Comparison of ENCODE assay signal across 8 cellular contexts in the genomic region with DNA sequence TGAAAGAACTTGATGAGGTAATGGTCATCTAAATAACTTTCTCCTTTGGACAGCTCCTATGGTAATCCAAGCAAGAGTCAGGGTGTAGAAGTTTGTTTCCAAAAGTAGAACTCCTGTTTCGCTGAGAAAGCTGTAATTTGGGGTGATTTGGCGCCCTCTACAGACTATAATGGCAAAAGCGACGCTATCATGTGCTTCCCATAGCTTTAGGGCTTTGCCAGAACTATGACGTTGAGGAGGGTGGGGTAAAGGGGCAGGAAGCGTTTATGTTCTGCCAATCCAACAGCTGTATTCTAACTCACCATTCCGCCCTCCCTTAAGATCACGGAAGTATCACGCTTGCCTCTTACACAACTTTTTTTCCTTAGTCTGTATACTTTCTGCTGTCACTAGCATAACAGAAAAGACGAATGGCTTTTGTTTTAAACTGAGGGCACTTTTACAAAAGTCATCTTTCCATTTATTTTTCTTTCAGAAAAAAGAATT. TPM values are rescaled to one million over a fixed set of nuclear protein-coding genes. Genes with fewer than 3 reads are reported as not detected.
A peak's percentile ranks its signal among the peaks of the same experiment; 100 is the strongest.
DNase-seq lines count a peak whose midpoint lies in the region; ATAC-seq, FAIRE-seq and TF ChIP-seq lines count a peak whose summit lies in the region.

Gene FMO4 (plus strand): TSS at position 349 of the 486 bp plus-strand sequence. CDS start 5,643 bp downstream, outside the sequence.

- H3K27me3 Mint-ChIP-seq in HFFc6 (ENCODE audit: insufficient read depth): peaks cover 6% of the 10 kb centered on the region; the same call in 1 of the 2 replicates
- peaks cover 2% of the 10 kb centered on the region for H3K27me3 Mint-ChIP-seq in glutamatergic neuron (ENCODE audit: unreplicated experiment)

- H3K9me3 Mint-ChIP-seq in HFFc6 (no peaks in the 10 kb centered on the region), glutamatergic neuron (ENCODE audit: unreplicated experiment) (no peaks in the 10 kb centered on the region)

- peak within 1 kb of the TSS; percentile 59 for H3K4me3 ChIP-seq in GM06990 (replicated peaks; ENCODE audit: low read depth, low read length)
- H3K4me3 ChIP-seq in SJSA1: peak within 1 kb of the TSS; percentile 7; the same call in 1 of the 2 replicates
- H3K4me3 ChIP-seq in pancreas: peak within 1 kb of the TSS in 3 of 4 donors; percentile 6 to 27 (median 15)
- peak within 1 kb of the TSS; percentile 39 to 51 for H3K4me3 ChIP-seq in tibial artery

- H3K4me3 Mint-ChIP-seq in HFFc6: peak within 1 kb of the TSS; percentile 85
- peak within 1 kb of the TSS; percentile 74 for H3K4me3 Mint-ChIP-seq in glutamatergic neuron (ENCODE audit: unreplicated experiment)

- DNase-seq in GM06990 (ENCODE audit: extremely low read depth, insufficient read length): peak; percentile 71
- DNase-seq in HFFc6: peak; percentile 98
- DNase-seq in MV-4-11 (lab: John Stamatoyannopoulos, UW): peak; percentile 99
- DNase-seq in SJSA1 (ENCODE audit: low read depth in 1 of 2, low spot score in 2 of 2): peak; percentile 81 to 88
- DNase-seq in activated naive CD4-positive, alpha-beta T cell treated with anti-CD3 and anti-CD28 coated beads, Interleukin-2, amount 50 U/mL, for 16 hours: peak; percentile 79
- DNase-seq in glutamatergic neuron: peak; percentile 35
- peak in 4 of 6 donors; percentile 78 to 97 (median 94) for DNase-seq in pancreas
- DNase-seq in tibial artery: peak; percentile 92 to 96

- H3K36me3 ChIP-seq in GM06990 (ENCODE audit: control insufficient read depth, insufficient read depth, low read length) (no peaks in the 10 kb centered on the region), SJSA1 (no peaks in the 10 kb centered on the region), pancreas (no peaks in the 10 kb centered on the region), tibial artery (peaks cover 5 to 18% (median 6%) of the 10 kb centered on the region in 3 donors)

- no peaks in the 10 kb centered on the region for H3K27me3 ChIP-seq in GM06990 (replicated peaks; ENCODE audit: control insufficient read depth, insufficient read depth, low read length)
- H3K27me3 ChIP-seq in SJSA1 (replicated peaks): no peaks in the 10 kb centered on the region
- no peaks in the 10 kb centered on the region for H3K27me3 ChIP-seq in pancreas
- no peaks in the 10 kb centered on the region for H3K27me3 ChIP-seq in tibial artery

- peaks cover 14% of the 10 kb centered on the region for H3K4me1 Mint-ChIP-seq in HFFc6 (ENCODE audit: low read depth)
- no peaks in the 10 kb centered on the region for H3K4me1 Mint-ChIP-seq in glutamatergic neuron (ENCODE audit: low read depth, unreplicated experiment)

- FAIRE-seq in pancreas (lab: Jason Lieb, UNC): peak; percentile 98

- H3K27ac Mint-ChIP-seq in HFFc6: peak within 1 kb of the TSS; percentile 82
- H3K27ac Mint-ChIP-seq in glutamatergic neuron (ENCODE audit: unreplicated experiment): no peak within 1 kb of the TSS

- intact Hi-C loops in pancreas (cut with DNase I) (no loop called here), tibial artery (cut with DNase I; ENCODE audit: low total_unique reads) (loop anchor here (2.0 to 10.0 kb wide), 2 partner anchors 43 to 91 kb away; no protein-coding TSS in a partner anchor)

- peaks cover 3% of the 10 kb centered on the region for H3K4me1 ChIP-seq in SJSA1 (replicated peaks)
- H3K4me1 ChIP-seq in pancreas: peaks cover 0 to 6% (median 0%) of the 10 kb centered on the region in 3 donors
- peaks cover 0 to 22% (median 9%) of the 10 kb centered on the region in 4 donors for H3K4me1 ChIP-seq in tibial artery

- WGBS in pancreas, 2 donors: 0% methylated on average over 10 of the region's 10 CpGs

- H3K27ac ChIP-seq in SJSA1 (peak within 1 kb of the TSS; percentile 15; the same call in 1 of the 2 replicates), pancreas (peak within 1 kb of the TSS; percentile 14 to 66 (median 54)), tibial artery (peak within 1 kb of the TSS; percentile 69 to 71)

- H3K36me3 Mint-ChIP-seq in HFFc6 (ENCODE audit: low read depth) (no peaks in the 10 kb centered on the region), glutamatergic neuron (ENCODE audit: unreplicated experiment) (no peaks in the 10 kb centered on the region)

- no peaks in the 10 kb centered on the region for H3K9me3 ChIP-seq in SJSA1 (replicated peaks)
- H3K9me3 ChIP-seq in pancreas: no peaks in the 10 kb centered on the region
- peaks cover 0 to 2% (median 0%) of the 10 kb centered on the region in 3 donors for H3K9me3 ChIP-seq in tibial artery

- peak; percentile 100 for ATAC-seq in pancreas

- peak; percentile 74 for TF ChIP-seq CTCF in GM06990 (IDR thresholded peaks at IDR 0.05; ENCODE audit: insufficient read depth, low read length, poor library complexity, severe bottlenecking)
- peak; percentile 91 for TF ChIP-seq CTCF in HFFc6 (IDR thresholded peaks at IDR 0.05)
- TF ChIP-seq CTCF in glutamatergic neuron (IDR thresholded peaks at IDR 0.05; ENCODE audit: partially characterized antibody, unreplicated experiment): peak; percentile 69
- TF ChIP-seq CTCF in pancreas (IDR thresholded peaks at IDR 0.05): peak; percentile 65 to 77 (median 74)
- peak; percentile 76 to 79 for TF ChIP-seq CTCF in tibial artery (IDR thresholded peaks at IDR 0.05)

RNA-seq across cellular contexts. Expression of gene FMO4, which starts in this region (rescaled TPM):
- 1 to 10 TPM in 2 of 6 experiments, under 1 TPM in 4; 0.36 to 1.9 (median 0.88) TPM for total RNA-seq in HFFc6 (2021; fragmentation: NEBNext Ultra II Directional; extraction: Animal tissue kit (Norgen Biotek cat#: 25700))
- 2.8 TPM in 1 of 2 replicates, not detected in the other for total RNA-seq in SJSA1 (2014; rRNA removed; shearing (Covaris generic))
- 0.56 TPM for total RNA-seq in glutamatergic neuron (ENCODE audit: unreplicated experiment)
- 1 to 10 TPM in 4 of 6 donors, under 1 TPM in 2; 0.69 to 1.8 (median 1.4) TPM for total RNA-seq in pancreas
- polyA plus RNA-seq in pancreas: 1 to 10 TPM; 1.5 to 3.2 TPM

Comparison
In these comparisons a context has a peak if more than half of its experiments do, and no peak if none do; other contexts are left out.
1. Peak in every context shown above with its lines: DNase-seq, ATAC-seq, H3K4me3 ChIP-seq and H3K27ac ChIP-seq.
2. Peak in DNase-seq in glutamatergic neuron; RNA of the gene not detected or under 1 TPM.
3. DNase-seq: peak in every context shown above with its lines; median percentile 99 in MV-4-11; 98 in HFFc6; 94 in pancreas; 94 in tibial artery; 84 in SJSA1; 79 in activated naive CD4-positive, alpha-beta T cell treated with anti-CD3 and anti-CD28 coated beads, Interleukin-2, amount 50 U/mL, for 16 hours; 71 in GM06990; 35 in glutamatergic neuron.
4. H3K4me3 ChIP-seq: peak in every context shown above with its lines; median percentile 59 in GM06990; 45 in tibial artery; 15 in pancreas; 7 in SJSA1.
5. H3K27ac ChIP-seq: peak in every context shown above with its lines; median percentile 70 in tibial artery; 54 in pancreas; 15 in SJSA1.